ENCODE assay signal across 12 cellular contexts in genomic region chr1:150763631-150764223, GRCh38. TPM values are rescaled to one million over a fixed set of nuclear protein-coding genes. Genes with fewer than 3 reads are reported as not detected.
DNase-seq lines count a peak whose midpoint lies in the region; ATAC-seq, FAIRE-seq and TF ChIP-seq lines count a peak whose summit lies in the region.
"Had no signal": no experiment of that assay in that cellular context is flagged by ENCODE, and none has a peak within 500 bp of the region (broad histone marks: within the 10 kb centered on the region; RNA-seq: fewer than 3 reads in every experiment).

No MANE protein-coding gene starts in this region.

- FAIRE-seq in GM12878 (lab: Jason Lieb, UNC) (no peak), RCC 7860 (lab: Jason Lieb, UNC) (no peak)

- intact Hi-C loops in GM12878 (cut with micrococcal nuclease; ENCODE audit: unreplicated experiment): loop anchor here (2.0 to 10.0 kb wide), 6 partner anchors 49 to 211 kb away; partner anchors contain the start of genes ARNT, CERS2 and ENSA
- intact Hi-C loops in psoas muscle (cut with DNase I): no loop called here
- intact Hi-C loops in heart right ventricle (cut with DNase I): no loop called here

- H3K9me3 ChIP-seq in GM12878 (replicated peaks; ENCODE audit: control insufficient read depth, insufficient read depth, low read length) (peaks cover 5% of the 10 kb centered on the region; the same call in 2 of the 3 replicates), psoas muscle (no peaks in the 10 kb centered on the region), heart right ventricle (peaks cover 0 to 5% (median 0%) of the 10 kb centered on the region in 11 donors)

- H3K4me3 ChIP-seq in NB4 (ENCODE audit: low read depth, low read length) (peak overlapping the region; percentile 39), GM12878 (peak overlapping the region; percentile 77), psoas muscle (peak overlapping the region; percentile 50), heart right ventricle (peak overlapping the region in 4 of 10 donors; percentile 36 to 59 (median 50))

- DNase-seq in T-helper 2 cell treated with Interferon-gamma antibody and Interleukin-4, amounts not matched to agents 5 μg/mL and 100 μg/mL, for 36 hours (ENCODE audit: low spot score): no peak
- DNase-seq in T-helper 2 cell (no peak), NB4 (ENCODE audit: low read depth) (peak; percentile 17), GM12878 (ENCODE audit: low read depth, low spot score) (no peak), psoas muscle (no peak), RCC 7860 (ENCODE audit: low spot score) (no peak), heart right ventricle (no peak)
- DNase-seq: activated CD4-positive, alpha-beta T cell treated with anti-CD3 and anti-CD28 coated beads for 4 hours; NCI-H187; stimulated activated CD4-positive, alpha-beta T cell treated with anti-CD3 and anti-CD28 coated beads, Interleukin-2, amount 100 ng/mL, for 48 hours had no signal

- TF ChIP-seq EP300 in GM12878 (IDR thresholded peaks at IDR 0.05; ENCODE audit: borderline replicate concordance in 1 of 2, control insufficient read depth in 1 of 2, low read depth in 2 of 2, low read length in 2 of 2): 0 out of 4 replicates have a peak, but pooled peaks of 1 of the 2 experiments have one; percentile 32

- peaks cover 9% of the 10 kb centered on the region for H3K4me1 ChIP-seq in GM12878 (ENCODE audit: control insufficient read depth, insufficient read depth, low read length)
- no peaks in the 10 kb centered on the region for H3K4me1 ChIP-seq in psoas muscle
- H3K4me1 ChIP-seq in heart right ventricle: peaks cover 0 to 60% (median 0%) of the 10 kb centered on the region in 9 donors

- no TSS peak for BruUV-seq in GM12878 (replicated peaks; lab: Mats Ljungman, UMichigan)

- no peak for TF ChIP-seq CTCF in NB4 (IDR thresholded peaks at IDR 0.05; ENCODE audit: low read depth, low read length)
- no peak for TF ChIP-seq CTCF in GM12878 (IDR thresholded peaks at IDR 0.05 in 2 of 3, conservative IDR thresholded peaks at IDR 0.05 in 1 of 3; ENCODE audit: control insufficient read depth in 2 of 3, extremely low read depth in 1 of 3, insufficient read depth in 1 of 3, low read depth in 3 of 3, low read length in 3 of 3)
- no peak for TF ChIP-seq CTCF in psoas muscle (IDR thresholded peaks at IDR 0.05)
- TF ChIP-seq CTCF in heart right ventricle (IDR thresholded peaks at IDR 0.05): no peak

- H3K4me1 Mint-ChIP-seq in T-helper 2 cell treated with Interferon-gamma antibody and Interleukin-4, amounts not matched to agents 5 μg/mL and 100 μg/mL, for 36 hours (ENCODE audit: low read depth): peaks cover 37% of the 10 kb centered on the region

- peak overlapping the region; percentile 11 for H3K9ac ChIP-seq in GM12878 (ENCODE audit: control insufficient read depth, insufficient read depth, low read length)

- H3K27me3 ChIP-seq in GM12878 (replicated peaks in 1 of 2; ENCODE audit: control insufficient read depth in 2 of 2, insufficient read depth in 2 of 2, low read length in 1 of 2) (no peaks in the 10 kb centered on the region), psoas muscle (ENCODE audit: insufficient read depth in 3 of 3, low read length in 2 of 3) (no peaks in the 10 kb centered on the region), heart right ventricle (no peaks in the 10 kb centered on the region)

- H3K36me3 ChIP-seq in GM12878 (ENCODE audit: control insufficient read depth in 2 of 2, insufficient read depth in 2 of 2, low read length in 1 of 2) (peaks cover 0 to 7% of the 10 kb centered on the region in 2 experiments; a peak in 2 of 4 replicates), psoas muscle (ENCODE audit: insufficient read depth in 1 of 2, low read depth in 1 of 2) (no peaks in the 10 kb centered on the region), heart right ventricle (peaks cover 0 to 32% (median 0%) of the 10 kb centered on the region in 9 donors)

- H2AFZ ChIP-seq in GM12878 (ENCODE audit: control insufficient read depth, low read depth, low read length): no peak overlapping the region

- TF ChIP-seq RAD21 in GM12878 (IDR thresholded peaks at IDR 0.05; ENCODE audit: insufficient read depth, low read depth, low read length): no peak

- TF ChIP-seq POLR2A in NB4 (IDR thresholded peaks at IDR 0.05; ENCODE audit: extremely low read depth, insufficient read length): no peak
- TF ChIP-seq POLR2A in GM12878 (IDR thresholded peaks at IDR 0.05; ENCODE audit: low read depth, low read length): no peak

- H3K4me2 ChIP-seq in GM12878 (ENCODE audit: control insufficient read depth, insufficient read depth): peak overlapping the region; percentile 64

- peaks cover 44% of the 10 kb centered on the region for H3K79me2 ChIP-seq in GM12878 (ENCODE audit: control insufficient read depth, insufficient read depth, low read length)

- peaks cover 43% of the 10 kb centered on the region for H3K36me3 Mint-ChIP-seq in T-helper 2 cell treated with Interferon-gamma antibody and Interleukin-4, amounts not matched to agents 5 μg/mL and 100 μg/mL, for 36 hours (ENCODE audit: low read depth)

- RAD21 ChIA-PET in GM12878 (lab: Charles Lee; ENCODE audit: unreplicated experiment): interaction anchor here (0.8 to 3.3 kb wide), 10 partner anchors 23 to 200 kb away, joined by 3 to 21 read pairs (median 4); partner anchors contain the start of genes ENSA, GOLPH3L and MCL1

- peak; percentile 65 for ATAC-seq in GM12878
- no peak for ATAC-seq in psoas muscle
- no peak for ATAC-seq in GM19324 (IDR thresholded peaks at IDR 0.05; ENCODE audit: low FRiP score, unreplicated experiment)
- no peak for ATAC-seq in heart right ventricle

- no peaks in the 10 kb centered on the region; the same call in 1 of the 2 replicates for H4K20me1 ChIP-seq in GM12878 (ENCODE audit: control insufficient read depth, insufficient read depth)

- CTCF ChIA-PET in GM12878 (lab: Yijun Ruan, JAX): interaction anchor here (0.8 to 1.8 kb wide), 6 partner anchors 45 to 203 kb away, joined by 3 to 8 read pairs (median 4); partner anchors contain the start of gene CTSK

- peak overlapping the region; percentile 68 for H3K4me3 Mint-ChIP-seq in T-helper 2 cell treated with Interferon-gamma antibody and Interleukin-4, amounts not matched to agents 5 μg/mL and 100 μg/mL, for 36 hours

- POLR2A ChIA-PET in GM12878 (lab: Charles Lee): interaction anchor here (0.6 to 1.7 kb wide), 5 partner anchors 57 to 443 kb away, joined by 3 to 6 read pairs (median 3); partner anchors contain the start of genes GOLPH3L and SETDB1

- WGBS in GM12878 (ENCODE audit: insufficient coverage, insufficient replicate concordance, low lambda C conversion rate, missing lambda C conversion rate): 3% methylated on average over 3 of the region's 3 CpGs
- 90 to 94% (median 93%) methylated on average over 3 of the region's 3 CpGs for WGBS in psoas muscle, 3 donors
- WGBS in heart right ventricle, 2 donors: 86 to 91% methylated on average over 3 of the region's 3 CpGs

- in situ Hi-C loops in GM12878 (cut with MboI): no loop called here

- peaks cover 6% of the 10 kb centered on the region for H3K9me3 Mint-ChIP-seq in T-helper 2 cell treated with Interferon-gamma antibody and Interleukin-4, amounts not matched to agents 5 μg/mL and 100 μg/mL, for 36 hours

- H3K27me3 Mint-ChIP-seq in T-helper 2 cell treated with Interferon-gamma antibody and Interleukin-4, amounts not matched to agents 5 μg/mL and 100 μg/mL, for 36 hours (ENCODE audit: low read depth): no peaks in the 10 kb centered on the region

- H3K27ac ChIP-seq in GM12878 (ENCODE audit: control insufficient read depth, insufficient read depth) (peak overlapping the region; percentile 96), psoas muscle (no peak overlapping the region), heart right ventricle (peak overlapping the region in 1 of 10 donors; percentile 93)

- SMC1A ChIA-PET in GM12878 (lab: Charles Lee; ENCODE audit: uncharacterized antibody, unreplicated experiment): interaction anchor here (0.7 to 2.1 kb wide), 9 partner anchors 11 to 200 kb away, joined by 3 to 8 read pairs (median 4); partner anchors contain the start of gene GOLPH3L

- peak overlapping the region; percentile 35 for H3K27ac Mint-ChIP-seq in T-helper 2 cell treated with Interferon-gamma antibody and Interleukin-4, amounts not matched to agents 5 μg/mL and 100 μg/mL, for 36 hours

RNA-seq across cellular contexts. Expression of gene CTSS, which starts 1.9 kb away (rescaled TPM):
- total RNA-seq in GM12878 (2013; cell fraction: nucleolus; rRNA removed): 122 and 124 TPM in 2 replicates
- total RNA-seq in GM12878 (2014; rRNA removed): 32.8 and 52.8 TPM in 2 replicates
- 75.1 and 75.2 TPM in 2 replicates for total RNA-seq in GM12878 (2014; rRNA removed; fragmentation: Illumina TruSeq; extraction: Trizol)
- total RNA-seq in GM12878 (2021): 49.9 and 50.3 TPM in 2 replicates
- polyA plus RNA-seq in GM12878 (2011; ENCODE audit: low read depth): 51.8 TPM
- polyA plus RNA-seq in GM12878 (2011; rRNA removed): 174 and 224 TPM in 2 replicates
- polyA plus RNA-seq in GM12878 (2011; cell fraction: cytosol; rRNA removed): 87.0 TPM in 2 replicates
- 20.9 and 23.9 TPM in 2 replicates for polyA plus RNA-seq in GM12878 (2011; cell fraction: nucleus; rRNA removed)
- polyA plus RNA-seq in GM12878 (2012): 75.8 and 109 TPM in 2 replicates
- 57.7 and 77.7 TPM in 2 replicates for polyA plus RNA-seq in GM12878 (2014; fragmentation: Illumina TruSeq; extraction: Trizol)
- 10 to 100 TPM; 68.6 to 84.8 TPM for polyA plus RNA-seq in GM12878 (2014; fragmentation: Nextera tagmentation; extraction: Ambion mirVana)
- polyA plus RNA-seq in GM12878 (2014; rRNA removed): 52.6 and 64.0 TPM in 2 replicates
- polyA plus RNA-seq in GM12878 (2016; fragmentation: Nextera tagmentation; extraction: Ambion mirVana): 10 to 100 TPM; 49.4 to 52.4 TPM
- polyA minus RNA-seq in GM12878 (2011; rRNA and poly(A)+ RNA removed): 102 and 156 TPM in 2 replicates
- polyA minus RNA-seq in GM12878 (2011; cell fraction: cytosol; rRNA and poly(A)+ RNA removed): 37.6 and 40.0 TPM in 2 replicates
- polyA minus RNA-seq in GM12878 (2011; cell fraction: nucleus; rRNA and poly(A)+ RNA removed): 10.3 and 13.8 TPM in 2 replicates
- total RNA-seq in psoas muscle: 10 to 100 TPM in 3 of 4 donors, 1 to 10 TPM in 1; 9.7 to 14.5 (median 11.4) TPM
- 1 to 10 TPM; 2.4 to 4.1 (median 2.5) TPM for polyA plus RNA-seq in psoas muscle
- total RNA-seq in heart right ventricle: 100 to 1,000 TPM in 1 of 10 donors, 10 to 100 TPM in 9; 11.9 to 201 (median 18.2) TPM
- 1 to 10 TPM; 6.5 to 8.7 TPM for polyA plus RNA-seq in heart right ventricle

RNA-seq across cellular contexts. Expression of gene HORMAD1, which starts 43.0 kb away (rescaled TPM):
- 0.81 TPM in 1 of 2 replicates, not detected in the other for total RNA-seq in GM12878 (2013; cell fraction: nucleolus; rRNA removed)
- total RNA-seq in GM12878 (2014; rRNA removed) (0.22 TPM in 1 of 2 replicates, not detected in the other), GM12878 (2014; rRNA removed; fragmentation: Illumina TruSeq; extraction: Trizol) (0.22 and 0.28 TPM in 2 replicates), GM12878 (2021) (not detected in 2 replicates), psoas muscle (under 1 TPM in 1 of 4 donors, not detected in 3; 0.48 TPM), heart right ventricle (under 1 TPM in 2 of 10 donors, not detected in 8; 0.23 to 0.33 TPM)
- polyA plus RNA-seq in GM12878 (2011; ENCODE audit: low read depth): not detected
- polyA plus RNA-seq in GM12878 (2011; rRNA removed) (0.08 and 0.27 TPM in 2 replicates), GM12878 (2014; fragmentation: Illumina TruSeq; extraction: Trizol) (0.78 TPM in 1 of 2 replicates, not detected in the other), GM12878 (2014; fragmentation: Nextera tagmentation; extraction: Ambion mirVana) (not detected), GM12878 (2014; rRNA removed) (0.22 TPM in 1 of 2 replicates, not detected in the other), GM12878 (2016; fragmentation: Nextera tagmentation; extraction: Ambion mirVana) (under 1 TPM in 1 of 2 experiments, not detected in 1; 0.18 TPM), psoas muscle (not detected), heart right ventricle (not detected)
- polyA plus RNA-seq in GM12878 (2011; cell fraction: cytosol; rRNA removed): not detected in 2 replicates
- polyA plus RNA-seq in GM12878 (2011; cell fraction: nucleus; rRNA removed): 0.27 and 0.32 TPM in 2 replicates
- polyA plus RNA-seq in GM12878 (2012): 0.15 TPM in 1 of 2 replicates, not detected in the other
- polyA minus RNA-seq in GM12878 (2011; rRNA and poly(A)+ RNA removed): not detected in 2 replicates
- polyA minus RNA-seq in GM12878 (2011; cell fraction: cytosol; rRNA and poly(A)+ RNA removed): not detected in 2 replicates
- polyA minus RNA-seq in GM12878 (2011; cell fraction: nucleus; rRNA and poly(A)+ RNA removed): not detected in 2 replicates
- total RNA-seq: A673 had no signal

RNA-seq across cellular contexts. Expression of gene CTSK, which starts 44.3 kb away (rescaled TPM):
- 1.6 and 2.9 TPM in 2 replicates for total RNA-seq in GM12878 (2013; cell fraction: nucleolus; rRNA removed)
- total RNA-seq in GM12878 (2014; rRNA removed) (0.40 and 0.87 TPM in 2 replicates), GM12878 (2014; rRNA removed; fragmentation: Illumina TruSeq; extraction: Trizol) (0.76 and 0.88 TPM in 2 replicates), GM12878 (2021) (0.77 and 0.90 TPM in 2 replicates), psoas muscle (10 to 100 TPM in 1 of 4 donors, 1 to 10 TPM in 3; 2.8 to 16.9 (median 5.7) TPM), heart right ventricle (10 to 100 TPM in 1 of 10 donors, 1 to 10 TPM in 9; 2.1 to 10.1 (median 6.6) TPM)
- 3.2 TPM for polyA plus RNA-seq in GM12878 (2011; ENCODE audit: low read depth)
- polyA plus RNA-seq in GM12878 (2011; rRNA removed) (1.8 and 2.2 TPM in 2 replicates), GM12878 (2014; fragmentation: Illumina TruSeq; extraction: Trizol) (1.1 TPM in 2 replicates), GM12878 (2014; fragmentation: Nextera tagmentation; extraction: Ambion mirVana) (under 1 TPM; 0.42 to 0.44 TPM), GM12878 (2014; rRNA removed) (1.9 and 3.1 TPM in 2 replicates), GM12878 (2016; fragmentation: Nextera tagmentation; extraction: Ambion mirVana) (1 to 10 TPM in 1 of 2 experiments, under 1 TPM in 1; 0.54 to 1.1 TPM), psoas muscle (1 to 10 TPM; 2.9 to 4.5 (median 3.4) TPM), heart right ventricle (1 to 10 TPM; 2.6 to 4.9 TPM)
- 1.0 and 1.4 TPM in 2 replicates for polyA plus RNA-seq in GM12878 (2011; cell fraction: cytosol; rRNA removed)
- polyA plus RNA-seq in GM12878 (2011; cell fraction: nucleus; rRNA removed): 6.0 TPM in 2 replicates
- 1.4 and 2.7 TPM in 2 replicates for polyA plus RNA-seq in GM12878 (2012)
- polyA minus RNA-seq in GM12878 (2011; rRNA and poly(A)+ RNA removed): 0.66 and 1.6 TPM in 2 replicates
- polyA minus RNA-seq in GM12878 (2011; cell fraction: cytosol; rRNA and poly(A)+ RNA removed): not detected in 2 replicates
- polyA minus RNA-seq in GM12878 (2011; cell fraction: nucleus; rRNA and poly(A)+ RNA removed): 0.60 and 1.5 TPM in 2 replicates
